25 cellular contexts compared by ENCODE assay signal in genomic region chr20:50596694-50597021, GRCh38.
"Had no signal": no experiment of that assay in that cellular context is flagged by ENCODE, and none has a peak within 500 bp of the region (broad histone marks: within the 10 kb centered on the region; RNA-seq: fewer than 3 reads in every experiment).

No MANE protein-coding gene starts in this region.

- H3K27ac Mint-ChIP-seq: activated CD8-positive, alpha-beta memory T cell treated with anti-CD3 and anti-CD28 coated beads, Interleukin-2, amount 10 ng/mL, durations not matched to agents 7 days and 5 days; activated CD8-positive, alpha-beta T cell treated with anti-CD3 and anti-CD28 coated beads for 36 hours; activated naive CD8-positive, alpha-beta T cell had no signal

- H3K36me3 ChIP-seq: adrenal gland, ascending aorta, gastrocnemius medialis, left ventricle myocardium inferior, ovary, uterus had no signal

- H3K27me3 ChIP-seq: adrenal gland, ascending aorta, brain microvascular endothelial cell, ovary, testis, uterus had no signal

- H3K4me1 Mint-ChIP-seq: activated CD4-positive, alpha-beta T cell treated with anti-CD3 and anti-CD28 coated beads, Interleukin-2, amount 10 ng/mL, durations not matched to agents 7 days and 5 days had no signal

- ATAC-seq: activated CD8-positive, alpha-beta memory T cell treated with anti-CD3 and anti-CD28 coated beads, Interleukin-2, amount 10 ng/mL, durations not matched to agents 7 days and 5 days; activated CD8-positive, alpha-beta T cell treated with anti-CD3 and anti-CD28 coated beads for 36 hours; effector memory CD8-positive, alpha-beta T cell; gastrocnemius medialis; naive thymus-derived CD8-positive, alpha-beta T cell had no signal

- H3K4me3 ChIP-seq: adrenal gland, ascending aorta, esophagus muscularis mucosa, gastrocnemius medialis, left ventricle myocardium inferior, ovary, psoas muscle, testis, uterus had no signal

- H3K4me3 Mint-ChIP-seq: activated CD4-positive, alpha-beta T cell treated with anti-CD3 and anti-CD28 coated beads, Interleukin-2, amount 10 ng/mL, durations not matched to agents 7 days and 5 days; activated CD8-positive, alpha-beta memory T cell treated with anti-CD3 and anti-CD28 coated beads, Interleukin-2, amount 10 ng/mL, durations not matched to agents 7 days and 5 days; activated CD8-positive, alpha-beta T cell treated with anti-CD3 and anti-CD28 coated beads for 36 hours; activated naive CD8-positive, alpha-beta T cell; effector memory CD8-positive, alpha-beta T cell; mesothelial cell of epicardium had no signal

- H3K27me3 Mint-ChIP-seq: activated CD8-positive, alpha-beta T cell treated with anti-CD3 and anti-CD28 coated beads for 36 hours; activated naive CD8-positive, alpha-beta T cell had no signal

- H3K9me3 ChIP-seq: adrenal gland, ascending aorta, esophagus muscularis mucosa, gastrocnemius medialis, left ventricle myocardium inferior, neutrophil, ovary, psoas muscle, testis, uterus had no signal

- DNase-seq: activated CD4-positive, alpha-beta T cell treated with anti-CD3 and anti-CD28 coated beads, Interleukin-2, amount 10 ng/mL, durations not matched to agents 7 days and 5 days; activated CD4-positive, CD25-positive, alpha-beta regulatory T cell treated with anti-CD3 and anti-CD28 coated beads, Interleukin-2, amount 50 U/mL, for 72 hours; activated CD8-positive, alpha-beta memory T cell treated with anti-CD3 and anti-CD28 coated beads, Interleukin-2, amount 10 ng/mL, durations not matched to agents 7 days and 5 days; activated CD8-positive, alpha-beta T cell treated with anti-CD3 and anti-CD28 coated beads for 36 hours; activated gamma-delta T cell treated with Interleukin-2 at 50 U/mL for 16 hours; activated T-cell treated with anti-CD3 and anti-CD28 coated beads for 4 hours; brain microvascular endothelial cell; effector memory CD8-positive, alpha-beta T cell; gastrocnemius medialis; hippocampal formation; left ventricle myocardium inferior; naive thymus-derived CD8-positive, alpha-beta T cell; ovary; psoas muscle; stimulated activated CD4-positive, alpha-beta T cell treated with anti-CD3 and anti-CD28 coated beads, Interleukin-2, amount 100 ng/mL, for 24 hours; stimulated activated naive CD4-positive, alpha-beta T cell; testis; uterus had no signal

- H3K36me3 Mint-ChIP-seq: activated CD8-positive, alpha-beta memory T cell treated with anti-CD3 and anti-CD28 coated beads, Interleukin-2, amount 10 ng/mL, durations not matched to agents 7 days and 5 days; activated naive CD8-positive, alpha-beta T cell; mesothelial cell of epicardium; naive thymus-derived CD8-positive, alpha-beta T cell had no signal

- H3K9me3 Mint-ChIP-seq: activated CD4-positive, alpha-beta T cell treated with anti-CD3 and anti-CD28 coated beads, Interleukin-2, amount 10 ng/mL, durations not matched to agents 7 days and 5 days; activated CD8-positive, alpha-beta T cell treated with anti-CD3 and anti-CD28 coated beads for 36 hours; effector memory CD8-positive, alpha-beta T cell; mesothelial cell of epicardium; naive thymus-derived CD8-positive, alpha-beta T cell had no signal

- FAIRE-seq: colon had no signal

- H3K27ac ChIP-seq: ascending aorta, brain microvascular endothelial cell, esophagus muscularis mucosa, gastrocnemius medialis, left ventricle myocardium inferior, neutrophil, ovary, psoas muscle, testis, uterus had no signal
